Comparison of ENCODE assay signal across 12 cellular contexts in the genomic region with DNA sequence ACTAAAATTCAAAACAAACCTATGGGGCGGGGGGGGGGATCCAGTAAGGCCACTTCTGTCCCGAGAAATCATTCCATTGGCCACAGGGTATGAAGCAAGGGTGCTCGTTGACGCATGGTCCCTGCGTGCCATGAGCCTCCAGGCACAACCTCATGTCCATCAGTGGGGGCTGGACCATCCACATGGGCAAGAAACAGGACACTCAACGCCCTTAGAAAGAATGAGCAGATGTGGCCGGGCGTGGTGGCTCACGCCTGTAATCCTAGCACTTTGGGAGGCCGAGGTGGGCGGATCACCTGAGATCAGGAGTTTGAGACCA. TPM values are rescaled to one million over a fixed set of nuclear protein-coding genes. Genes with fewer than 3 reads are reported as not detected.
DNase-seq lines count a peak whose midpoint lies in the region; ATAC-seq and TF ChIP-seq lines count a peak whose summit lies in the region.
"Had no signal": no experiment of that assay in that cellular context is flagged by ENCODE, and none has a peak within 500 bp of the region (broad histone marks: within the 10 kb centered on the region; RNA-seq: fewer than 3 reads in every experiment).

No MANE protein-coding gene starts in this region.

- CTCF ChIA-PET in AG04450 (lab: Charles Lee): interaction anchor here (0.6 to 2.1 kb wide), 2 partner anchors 14 to 20 kb away, joined by 3 to 10 read pairs; no protein-coding TSS in a partner anchor

- no peaks in the 10 kb centered on the region for H3K9me3 Mint-ChIP-seq in activated naive CD4-positive, alpha-beta T cell treated with anti-CD3 and anti-CD28 coated beads, Interleukin-2, amount 50 U/mL, for 72 hours
- H3K9me3 Mint-ChIP-seq: activated naive CD4-positive, alpha-beta T cell treated with anti-CD3 and anti-CD28 coated beads, Interleukin-2, amount 50 U/mL, for 24 hours had no signal

- peak overlapping the region; percentile 19 for H2BK5ac ChIP-seq in neuronal stem cell (ENCODE audit: low read length)

- H3K18ac ChIP-seq in neuronal stem cell (ENCODE audit: low read length): peak overlapping the region; percentile 79

- H4K8ac ChIP-seq in neuronal stem cell (ENCODE audit: low read depth, low read length): no peak overlapping the region

- POLR2A ChIA-PET in AG04450 (lab: Yijun Ruan, JAX): interaction anchor here (1.2 kb wide), 1 partner anchor 65 kb away, joined by 3 read pairs; no protein-coding TSS in a partner anchor

- no peak overlapping the region for H3K4ac ChIP-seq in neuronal stem cell (ENCODE audit: low read length)

- H3K4me3 ChIP-seq in AG04450 (ENCODE audit: low read depth, low read length): no peak overlapping the region
- no peak overlapping the region for H3K4me3 ChIP-seq in SJSA1
- H3K4me3 ChIP-seq in esophagus muscularis mucosa: no peak overlapping the region
- H3K4me3 ChIP-seq in neuronal stem cell (ENCODE audit: low read length in 2 of 2): no peak overlapping the region
- H3K4me3 ChIP-seq: testis had no signal

- H3K9ac ChIP-seq in neuronal stem cell (ENCODE audit: low read depth, low read length, poor library complexity): no peak overlapping the region

- DNase-seq in AG04450 (ENCODE audit: low read depth, low spot score): no peak
- DNase-seq in SJSA1 (ENCODE audit: low read depth in 1 of 2, low spot score in 2 of 2): no peak
- no peak for DNase-seq in esophagus muscularis mucosa (ENCODE audit: extremely low spot score)
- DNase-seq in neuronal stem cell (ENCODE audit: low spot score): no peak
- no peak for DNase-seq in NCI-H2171 (lab: John Stamatoyannopoulos, UW)
- no peak for DNase-seq in inferior parietal cortex (ENCODE audit: extremely low spot score)
- DNase-seq in activated naive CD4-positive, alpha-beta T cell treated with anti-CD3 and anti-CD28 coated beads, Interleukin-2, amount 50 U/mL, for 72 hours (ENCODE audit: low spot score in 2 of 2): no peak
- DNase-seq: Karpas-422, NCI-H69, testis had no signal

- H3K27me3 ChIP-seq in AG04450 (ENCODE audit: control insufficient read depth, insufficient read depth, low read length) (no peaks in the 10 kb centered on the region), SJSA1 (replicated peaks) (no peaks in the 10 kb centered on the region), esophagus muscularis mucosa (no peaks in the 10 kb centered on the region), neuronal stem cell (ENCODE audit: control insufficient read depth in 3 of 3, insufficient read depth in 3 of 3, low read depth in 1 of 3, low read length in 3 of 3) (peaks cover 0 to 3% (median 0%) of the 10 kb centered on the region in 3 experiments)
- H3K27me3 ChIP-seq: testis had no signal

- H3K23ac ChIP-seq in neuronal stem cell (ENCODE audit: low read depth, low read length, poor library complexity): no peak overlapping the region

- no peaks in the 10 kb centered on the region for H3K79me1 ChIP-seq in neuronal stem cell (ENCODE audit: low read depth, low read length)

- peak overlapping the region; percentile 25 for H2BK15ac ChIP-seq in neuronal stem cell (ENCODE audit: low read length)

- no peak overlapping the region for H3K27ac Mint-ChIP-seq in activated naive CD4-positive, alpha-beta T cell treated with anti-CD3 and anti-CD28 coated beads, Interleukin-2, amount 50 U/mL, for 72 hours
- H3K27ac Mint-ChIP-seq: activated naive CD4-positive, alpha-beta T cell treated with anti-CD3 and anti-CD28 coated beads, Interleukin-2, amount 50 U/mL, for 24 hours had no signal

- H2BK12ac ChIP-seq in neuronal stem cell (ENCODE audit: low read length): no peak overlapping the region

- no peaks in the 10 kb centered on the region for H3K9me3 ChIP-seq in AG04450 (ENCODE audit: control insufficient read depth, insufficient read depth, low read length)
- 0 out of 2 replicates have a peak, but pooled peaks cover 3% of the 10 kb centered on the region for H3K9me3 ChIP-seq in SJSA1 (replicated peaks)
- H3K9me3 ChIP-seq in esophagus muscularis mucosa: no peaks in the 10 kb centered on the region
- no peaks in the 10 kb centered on the region for H3K9me3 ChIP-seq in neuronal stem cell (replicated peaks in 1 of 2; ENCODE audit: control insufficient read depth in 2 of 2, insufficient read depth in 1 of 2, low read depth in 1 of 2, low read length in 2 of 2)
- H3K9me3 ChIP-seq: testis had no signal

- no peak for TF ChIP-seq EP300 in esophagus muscularis mucosa (IDR thresholded peaks at IDR 0.05)

- H2AK5ac ChIP-seq in neuronal stem cell (ENCODE audit: low read depth, low read length): peak overlapping the region; percentile 60

- H3K27ac ChIP-seq in AG04450 (ENCODE audit: low read depth, low read length): peak overlapping the region; percentile 61
- H3K27ac ChIP-seq in SJSA1: peak overlapping the region; percentile 83
- peak overlapping the region; percentile 75 to 93 (median 87) for H3K27ac ChIP-seq in esophagus muscularis mucosa (replicated peaks in 1 of 4)
- no peak overlapping the region for H3K27ac ChIP-seq in neuronal stem cell (replicated peaks; ENCODE audit: low read length)
- H3K27ac ChIP-seq: testis had no signal

- TF ChIP-seq CTCF in AG04450 (IDR thresholded peaks at IDR 0.05; ENCODE audit: low read depth, low read length) (no peak), esophagus muscularis mucosa (IDR thresholded peaks at IDR 0.05) (no peak)

- no peak overlapping the region for H2BK120ac ChIP-seq in neuronal stem cell (ENCODE audit: low read depth, low read length)

- no peak overlapping the region for H4K91ac ChIP-seq in neuronal stem cell (ENCODE audit: low read depth, low read length, poor library complexity)

- H3K4me1 ChIP-seq in SJSA1 (replicated peaks) (peaks cover 42% of the 10 kb centered on the region), esophagus muscularis mucosa (peaks cover 69 to 84% (median 74%) of the 10 kb centered on the region in 4 donors), neuronal stem cell (ENCODE audit: control insufficient read depth in 2 of 2, insufficient read depth in 1 of 2, low read depth in 1 of 2, low read length in 2 of 2) (peaks cover 5 to 11% of the 10 kb centered on the region in 2 donors)

- 88% methylated on average over 11 of the region's 11 CpGs for WGBS in esophagus muscularis mucosa
- WGBS in neuronal stem cell (ENCODE audit: extremely low coverage in 2 of 2, insufficient read length in 2 of 2, insufficient replicate concordance in 1 of 2), 2 donors: no CpG with 5 or more reads among the region's 11 CpGs

- no peak for ATAC-seq in GM19023 (IDR thresholded peaks at IDR 0.05; ENCODE audit: unreplicated experiment)
- ATAC-seq in activated naive CD4-positive, alpha-beta T cell treated with anti-CD3 and anti-CD28 coated beads, Interleukin-2, amount 50 U/mL, for 72 hours: no peak

- H3K36me3 ChIP-seq in SJSA1 (peaks cover 57% of the 10 kb centered on the region), esophagus muscularis mucosa (peaks cover 21 to 72% (median 58%) of the 10 kb centered on the region in 4 donors), neuronal stem cell (replicated peaks in 1 of 2; ENCODE audit: control insufficient read depth in 2 of 2, insufficient read depth in 2 of 2, low read length in 2 of 2) (no peaks in the 10 kb centered on the region)

- no peak overlapping the region for H3K14ac ChIP-seq in neuronal stem cell (ENCODE audit: low read length)

- intact Hi-C loops in esophagus muscularis mucosa (cut with DNase I): no loop called here

- no peak overlapping the region for H2AFZ ChIP-seq in neuronal stem cell (ENCODE audit: low read length)

- TF ChIP-seq POLR2A in esophagus muscularis mucosa (IDR thresholded peaks at IDR 0.05; ENCODE audit: low read depth): no peak

- H3K4me2 ChIP-seq in neuronal stem cell (ENCODE audit: insufficient read depth, low read length, poor library complexity, severe bottlenecking): no peak overlapping the region

- no peaks in the 10 kb centered on the region for H3K36me3 Mint-ChIP-seq in activated naive CD4-positive, alpha-beta T cell treated with anti-CD3 and anti-CD28 coated beads, Interleukin-2, amount 50 U/mL, for 72 hours
- H3K36me3 Mint-ChIP-seq: activated naive CD4-positive, alpha-beta T cell treated with anti-CD3 and anti-CD28 coated beads, Interleukin-2, amount 50 U/mL, for 24 hours had no signal

RNA-seq across cellular contexts. Expression of a gene that starts 12.1 kb away (rescaled TPM):
- polyA plus RNA-seq in AG04450 (2011; rRNA removed): 326 and 398 TPM in 2 replicates
- 277 and 363 TPM in 2 replicates for polyA minus RNA-seq in AG04450 (2011; rRNA and poly(A)+ RNA removed)
- total RNA-seq in SJSA1 (2014; rRNA removed; shearing (Covaris generic)): 32.2 and 34.9 TPM in 2 replicates
- total RNA-seq in esophagus muscularis mucosa: 100 to 1,000 TPM; 170 to 385 (median 212) TPM
- 0.46 TPM for polyA plus RNA-seq in neuronal stem cell (2013, experiment 1 of 2)
- 0.39 TPM for polyA plus RNA-seq in neuronal stem cell (2013, experiment 2 of 2)
- total RNA-seq in activated naive CD4-positive, alpha-beta T cell treated with anti-CD3 and anti-CD28 coated beads, Interleukin-2, amount 50 U/mL, for 72 hours: under 1 TPM in 1 of 2 donors, not detected in 1; 0.10 TPM

Comparison
In these comparisons a context has a peak if more than half of its experiments do, and no peak if none do; other contexts are left out.
1. RNA of a gene that starts 12.1 kb away (total RNA-seq): 170 to 385 TPM in esophagus muscularis mucosa and 32.2 to 34.9 TPM in SJSA1; 0.10 TPM in activated naive CD4-positive, alpha-beta T cell treated with anti-CD3 and anti-CD28 coated beads, Interleukin-2, amount 50 U/mL, for 72 hours; every median in the first group is over 10 times any median in the second.